Comparison of ENCODE assay signal across 22 cellular contexts in the genomic region with DNA sequence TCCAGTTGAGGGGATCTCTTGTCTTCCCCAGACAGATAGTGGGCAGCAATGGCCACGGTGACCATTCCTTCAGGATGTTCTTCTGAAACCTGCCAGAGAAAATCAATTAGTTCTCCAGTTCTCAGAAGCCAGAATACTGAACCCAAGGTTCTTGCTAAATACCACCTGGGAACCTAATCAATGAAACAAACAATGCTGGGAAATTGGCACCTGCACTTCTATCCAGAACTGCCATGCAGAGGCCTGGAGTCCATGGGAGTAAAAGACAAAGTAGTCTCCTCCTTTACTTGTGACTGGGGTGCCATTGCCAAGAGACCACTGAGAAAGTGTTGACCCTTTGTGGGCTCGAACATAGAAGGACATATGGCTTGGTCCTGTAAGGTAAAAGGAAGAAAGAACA. TPM values are rescaled to one million over a fixed set of nuclear protein-coding genes. Genes with fewer than 3 reads are reported as not detected.
A peak's percentile ranks its signal among the peaks of the same experiment; 100 is the strongest.
DNase-seq lines count a peak whose midpoint lies in the region; ATAC-seq, FAIRE-seq and TF ChIP-seq lines count a peak whose summit lies in the region.
"Had no signal": no experiment of that assay in that cellular context is flagged by ENCODE, and none has a peak within 500 bp of the region (broad histone marks: within the 10 kb centered on the region; RNA-seq: fewer than 3 reads in every experiment).

No MANE protein-coding gene starts in this region.

- no peak for TF ChIP-seq EP300 in HepG2 (IDR thresholded peaks at IDR 0.05; ENCODE audit: low read depth in 2 of 2, low read length in 2 of 2)
- no peak for TF ChIP-seq EP300 in HepG2 (CRISPR knock-in tag; IDR thresholded peaks at IDR 0.05; ENCODE audit: borderline replicate concordance)

- H3K4me3 ChIP-seq in liver (ENCODE audit: low read depth in 1 of 3, low read length in 3 of 3) (no peak overlapping the region), HepG2 (replicated peaks in 1 of 3; ENCODE audit: insufficient read depth in 1 of 3, low read depth in 2 of 3, low read length in 3 of 3) (no peak overlapping the region), mucosa of descending colon (no peak overlapping the region), PC-3 (ENCODE audit: low read length) (no peak overlapping the region)

- no peaks in the 10 kb centered on the region for H3K27me3 Mint-ChIP-seq in activated CD4-positive, alpha-beta memory T cell treated with anti-CD3 and anti-CD28 coated beads for 36 hours
- H3K27me3 Mint-ChIP-seq in activated CD4-positive, alpha-beta memory T cell treated with anti-CD3 and anti-CD28 coated beads, Interleukin-2, amount 10 ng/mL, durations not matched to agents 7 days and 5 days: no peaks in the 10 kb centered on the region
- H3K27me3 Mint-ChIP-seq: IgD-negative memory B cell had no signal

- H3K4me1 ChIP-seq in liver (ENCODE audit: control insufficient read depth in 4 of 4, insufficient read depth in 4 of 4, low read length in 3 of 4) (peaks cover 0 to 4% (median 2%) of the 10 kb centered on the region in 4 donors), HepG2 (ENCODE audit: insufficient read depth, low read length) (peaks cover 15% of the 10 kb centered on the region), mucosa of descending colon (ENCODE audit: low read depth) (no peaks in the 10 kb centered on the region), PC-3 (ENCODE audit: insufficient read depth, low read length) (peaks cover 5% of the 10 kb centered on the region)

- H3K79me2 ChIP-seq in HepG2 (ENCODE audit: insufficient read depth, low read length): peaks cover 9% of the 10 kb centered on the region
- H3K79me2 ChIP-seq in PC-3 (ENCODE audit: low read length): no peaks in the 10 kb centered on the region

- H3K9me3 ChIP-seq in liver (ENCODE audit: control insufficient read depth in 4 of 4, low read length in 3 of 4) (no peaks in the 10 kb centered on the region), HepG2 (ENCODE audit: low read length) (no peaks in the 10 kb centered on the region), mucosa of descending colon (no peaks in the 10 kb centered on the region), PC-3 (ENCODE audit: low read length) (no peaks in the 10 kb centered on the region)

- H3K36me3 Mint-ChIP-seq in activated CD4-positive, alpha-beta memory T cell treated with anti-CD3 and anti-CD28 coated beads for 36 hours: peaks cover 65% of the 10 kb centered on the region
- H3K36me3 Mint-ChIP-seq in activated CD4-positive, alpha-beta memory T cell treated with anti-CD3 and anti-CD28 coated beads, Interleukin-2, amount 10 ng/mL, durations not matched to agents 7 days and 5 days (ENCODE audit: low read depth): peaks cover 96% of the 10 kb centered on the region

- DNase-seq in activated CD4-positive, alpha-beta memory T cell treated with anti-CD3 and anti-CD28 coated beads for 36 hours: no peak
- no peak for DNase-seq in activated CD4-positive, alpha-beta memory T cell treated with anti-CD3 and anti-CD28 coated beads, Interleukin-2, amount 10 ng/mL, durations not matched to agents 7 days and 5 days
- DNase-seq in HepG2 (ENCODE audit: low spot score) (no peak), left lobe of liver (ENCODE audit: low spot score) (no peak), AML-193 (lab: John Stamatoyannopoulos, UW) (no peak), mucosa of descending colon (no peak), PC-3 (no peak)
- DNase-seq: 8988T; DMS79; NCI-H1105; NCI-H146; NCI-H2029; NCI-H2227 treated with DMSO at 0.1 percent for 48 hours; NCI-H510A; NCI-H748 treated with DMSO at 0.1 percent for 48 hours; NK-92 treated with Interleukin-12 subunit alpha and Interleukin-12 subunit beta, amount 100 ng/mL, for 24 hours; SIG-M5 had no signal

- in situ Hi-C loops in HepG2 (cut with HindIII; ENCODE audit: extremely low pct_ligation_motif_present, low pct_unique_long_range_greater_than_20kb): no loop called here

- H3K27ac ChIP-seq in liver (ENCODE audit: low read depth in 1 of 2, low read length in 2 of 2): no peak overlapping the region
- H3K27ac ChIP-seq in HepG2 (ENCODE audit: extremely low read length, insufficient read depth, low read length): no peak overlapping the region
- H3K27ac ChIP-seq in PC-3 (ENCODE audit: low read length): no peak overlapping the region
- H3K27ac ChIP-seq: C4-2B had no signal

- H3F3A ChIP-seq in PC-3 (ENCODE audit: low read length, unreplicated experiment): no peaks in the 10 kb centered on the region

- no peaks in the 10 kb centered on the region for H3K9me2 ChIP-seq in PC-3 (replicated peaks; ENCODE audit: low read length)

- no peak overlapping the region for H3K4me2 ChIP-seq in HepG2 (ENCODE audit: low read depth, low read length)
- H3K4me2 ChIP-seq in PC-3 (ENCODE audit: low read length): no peak overlapping the region

- no TSS peak for BruUV-seq in HepG2 (replicated peaks; lab: Mats Ljungman, UMichigan)
- no TSS peak for BruUV-seq in PC-3 (replicated peaks; lab: Mats Ljungman, UMichigan)

- H4K20me1 ChIP-seq in HepG2 (ENCODE audit: insufficient read depth, low read length) (no peaks in the 10 kb centered on the region), PC-3 (ENCODE audit: low read length) (no peaks in the 10 kb centered on the region)

- peaks cover 13% of the 10 kb centered on the region for H3K9me3 Mint-ChIP-seq in activated CD4-positive, alpha-beta memory T cell treated with anti-CD3 and anti-CD28 coated beads for 36 hours
- H3K9me3 Mint-ChIP-seq in activated CD4-positive, alpha-beta memory T cell treated with anti-CD3 and anti-CD28 coated beads, Interleukin-2, amount 10 ng/mL, durations not matched to agents 7 days and 5 days: peaks cover 13% of the 10 kb centered on the region

- H3K4me3 Mint-ChIP-seq in activated CD4-positive, alpha-beta memory T cell treated with anti-CD3 and anti-CD28 coated beads for 36 hours: no peak overlapping the region
- H3K4me3 Mint-ChIP-seq in activated CD4-positive, alpha-beta memory T cell treated with anti-CD3 and anti-CD28 coated beads, Interleukin-2, amount 10 ng/mL, durations not matched to agents 7 days and 5 days: no peak overlapping the region
- H3K4me3 Mint-ChIP-seq: IgD-negative memory B cell had no signal

- intact Hi-C loops in activated CD4-positive, alpha-beta memory T cell treated with anti-CD3 and anti-CD28 coated beads for 36 hours (cut with micrococcal nuclease): no loop called here
- intact Hi-C loops in HepG2 (cut with micrococcal nuclease; ENCODE audit: unreplicated experiment) (no loop called here), mucosa of descending colon (cut with DNase I, micrococcal nuclease) (no loop called here), PC-3 (cut with micrococcal nuclease) (loop anchor here (10.0 kb wide), 1 partner anchor 152 kb away; no protein-coding TSS in a partner anchor)

- peak overlapping the region; percentile 68 for H3K27ac Mint-ChIP-seq in activated CD4-positive, alpha-beta memory T cell treated with anti-CD3 and anti-CD28 coated beads for 36 hours
- no peak overlapping the region for H3K27ac Mint-ChIP-seq in activated CD4-positive, alpha-beta memory T cell treated with anti-CD3 and anti-CD28 coated beads, Interleukin-2, amount 10 ng/mL, durations not matched to agents 7 days and 5 days

- CTCF ChIA-PET in activated CD4-positive, alpha-beta memory T cell treated with anti-CD3 and anti-CD28 coated beads for 36 hours (lab: Charles Lee): interaction anchor here (0.7 to 1.0 kb wide), 2 partner anchors 23 to 112 kb away, joined by 3 read pairs; no protein-coding TSS in a partner anchor
- CTCF ChIA-PET in activated CD4-positive, alpha-beta memory T cell treated with anti-CD3 and anti-CD28 coated beads, Interleukin-2, amount 10 ng/mL, durations not matched to agents 7 days and 5 days (lab: Charles Lee): no interaction called here
- CTCF ChIA-PET in HepG2 (lab: Yijun Ruan, JAX; ENCODE audit: low intra/inter-chr PET ratio, low total read pairs) (no interaction called here), PC-3 (lab: Charles Lee) (no interaction called here)

- WGBS in liver: 66% methylated on average over 2 of the region's 2 CpGs
- WGBS in HepG2 (ENCODE audit: low lambda C conversion rate): 100% methylated on average over 2 of the region's 2 CpGs

- peaks cover 40% of the 10 kb centered on the region for H3K4me1 Mint-ChIP-seq in activated CD4-positive, alpha-beta memory T cell treated with anti-CD3 and anti-CD28 coated beads for 36 hours (ENCODE audit: low read depth)
- peaks cover 7% of the 10 kb centered on the region for H3K4me1 Mint-ChIP-seq in activated CD4-positive, alpha-beta memory T cell treated with anti-CD3 and anti-CD28 coated beads, Interleukin-2, amount 10 ng/mL, durations not matched to agents 7 days and 5 days

- ATAC-seq in HepG2 (no peak), left lobe of liver (peak; percentile 85), mucosa of descending colon (no peak), PC-3 (no peak)
- ATAC-seq: Panc1 had no signal

- H3K36me3 ChIP-seq in liver (ENCODE audit: control insufficient read depth in 4 of 4, insufficient read depth in 3 of 4, low read depth in 1 of 4, low read length in 3 of 4): peaks cover 0 to 8% (median 3%) of the 10 kb centered on the region in 4 donors
- H3K36me3 ChIP-seq in HepG2 (replicated peaks in 1 of 2; ENCODE audit: control insufficient read depth in 1 of 2, insufficient read depth in 2 of 2, low read length in 2 of 2): peaks cover 8 to 58% of the 10 kb centered on the region in 2 experiments
- H3K36me3 ChIP-seq in mucosa of descending colon (ENCODE audit: low read depth): no peaks in the 10 kb centered on the region
- peaks cover 16% of the 10 kb centered on the region; the same call in 1 of the 2 replicates for H3K36me3 ChIP-seq in PC-3 (ENCODE audit: low read depth, low read length)

- TF ChIP-seq CTCF in liver (IDR thresholded peaks at IDR 0.05; ENCODE audit: low read depth, low read length, missing input control) (no peak), HepG2 (CRISPR knock-in tag; IDR thresholded peaks at IDR 0.05) (no peak), mucosa of descending colon (IDR thresholded peaks at IDR 0.05) (no peak), PC-3 (conservative IDR thresholded peaks at IDR 0.05; ENCODE audit: low read depth, low read length) (no peak)

- no peak for TF ChIP-seq POLR2A in HepG2 (IDR thresholded peaks at IDR 0.05; ENCODE audit: insufficient read depth in 1 of 2, low read depth in 2 of 2, low read length in 2 of 2)

- H3K9ac ChIP-seq in liver (ENCODE audit: low read depth in 1 of 2, low read length in 2 of 2) (no peak overlapping the region), HepG2 (ENCODE audit: insufficient read depth, low read depth, low read length) (no peak overlapping the region), PC-3 (ENCODE audit: low read length) (no peak overlapping the region)

- TF ChIP-seq RAD21 in liver (IDR thresholded peaks at IDR 0.05): peak in 1 of 2 donors; percentile 16
- TF ChIP-seq RAD21 in HepG2 (CRISPR knock-in tag; IDR thresholded peaks at IDR 0.05): no peak

- H2AFZ ChIP-seq in HepG2 (ENCODE audit: low read length) (no peak overlapping the region), PC-3 (ENCODE audit: low read length) (no peak overlapping the region)

- no peak for FAIRE-seq in HepG2 (lab: Jason Lieb, UNC)
- FAIRE-seq: H54 had no signal

- H3K27me3 ChIP-seq in liver (ENCODE audit: control insufficient read depth in 4 of 4, insufficient read depth in 4 of 4, low read length in 3 of 4): no peaks in the 10 kb centered on the region
- no peaks in the 10 kb centered on the region for H3K27me3 ChIP-seq in HepG2 (ENCODE audit: control insufficient read depth in 1 of 2, insufficient read depth in 2 of 2, low read length in 2 of 2)
- H3K27me3 ChIP-seq in PC-3 (ENCODE audit: low read length): no peaks in the 10 kb centered on the region

- POLR2A ChIA-PET in activated CD4-positive, alpha-beta memory T cell treated with anti-CD3 and anti-CD28 coated beads for 36 hours (lab: Charles Lee): no interaction called here
- POLR2A ChIA-PET in activated CD4-positive, alpha-beta memory T cell treated with anti-CD3 and anti-CD28 coated beads, Interleukin-2, amount 10 ng/mL, durations not matched to agents 7 days and 5 days (lab: Charles Lee): no interaction called here
- POLR2A ChIA-PET in HepG2 (lab: Yijun Ruan, JAX): no interaction called here
- POLR2A ChIA-PET in PC-3 (lab: Charles Lee; ENCODE audit: unreplicated experiment): no interaction called here

RNA-seq across cellular contexts. Expression of gene ERMP1, which starts 45.7 kb away (rescaled TPM):
- total RNA-seq in activated CD4-positive, alpha-beta memory T cell treated with anti-CD3 and anti-CD28 coated beads for 36 hours: 10 to 100 TPM; 23.2 to 24.0 TPM
- total RNA-seq in activated CD4-positive, alpha-beta memory T cell treated with anti-CD3 and anti-CD28 coated beads, Interleukin-2, amount 10 ng/mL, durations not matched to agents 7 days and 5 days: 10 to 100 TPM; 35.1 to 39.1 TPM
- total RNA-seq in liver (10 to 100 TPM; 14.7 to 19.5 TPM), HepG2 (2016; rRNA removed; fragmentation: Illumina TruSeq; extraction: Trizol) (28.1 and 40.9 TPM in 2 replicates), left lobe of liver (11.8 TPM), mucosa of descending colon (10 to 100 TPM; 29.5 to 60.6 (median 34.1) TPM), PC-3 (2014; rRNA removed) (17.8 and 19.2 TPM in 2 replicates)
- polyA plus RNA-seq in liver (1 to 10 TPM; 2.7 to 4.6 TPM), HepG2 (2011; rRNA removed) (46.8 and 65.4 TPM in 2 replicates)
- 5.7 and 5.9 TPM in 2 replicates for total RNA-seq in HepG2 (2016; cell fraction: cytosol; rRNA removed; fragmentation: Illumina TruSeq; extraction: Trizol; ENCODE audit: low read depth)
- total RNA-seq in HepG2 (2016; cell fraction: insoluble cytoplasmic fraction; rRNA removed; fragmentation: Illumina TruSeq; extraction: Trizol): 27.4 and 39.6 TPM in 2 replicates
- 11.3 and 14.9 TPM in 2 replicates for total RNA-seq in HepG2 (2016; cell fraction: membrane; rRNA removed; fragmentation: Illumina TruSeq; extraction: Trizol)
- total RNA-seq in HepG2 (2016; cell fraction: nucleus; rRNA removed; fragmentation: Illumina TruSeq; extraction: Trizol): 50.1 and 60.1 TPM in 2 replicates
- 33.1 and 44.2 TPM in 2 replicates for polyA plus RNA-seq in HepG2 (2011; cell fraction: cytosol; rRNA removed)
- polyA plus RNA-seq in HepG2 (2011; cell fraction: nucleus; rRNA removed): 24.2 and 24.7 TPM in 2 replicates
- polyA plus RNA-seq in HepG2 (2012): 43.7 and 53.7 TPM in 2 replicates
- polyA plus RNA-seq in HepG2 (2016; cell fraction: cytosol; fragmentation: Illumina TruSeq; extraction: Trizol; ENCODE audit: low read depth): 1.6 and 2.0 TPM in 2 replicates
- 19.0 and 20.2 TPM in 2 replicates for polyA plus RNA-seq in HepG2 (2016; cell fraction: insoluble cytoplasmic fraction; fragmentation: Illumina TruSeq; extraction: Trizol; ENCODE audit: low read depth)
- 5.1 and 6.0 TPM in 2 replicates for polyA plus RNA-seq in HepG2 (2016; cell fraction: membrane; fragmentation: Illumina TruSeq; extraction: Trizol; ENCODE audit: low read depth)
- 44.8 and 46.9 TPM in 2 replicates for polyA plus RNA-seq in HepG2 (2016; cell fraction: nucleus; fragmentation: Illumina TruSeq; extraction: Trizol; ENCODE audit: insufficient read depth, low read depth)
- 64.3 and 119 TPM in 2 replicates for polyA minus RNA-seq in HepG2 (2011; rRNA and poly(A)+ RNA removed; ENCODE audit: low replicate concordance)
- polyA minus RNA-seq in HepG2 (2011; cell fraction: cytosol; rRNA and poly(A)+ RNA removed): 73.7 and 81.5 TPM in 2 replicates
- 70.6 and 70.7 TPM in 2 replicates for polyA minus RNA-seq in HepG2 (2011; cell fraction: nucleus; rRNA and poly(A)+ RNA removed)
